20 cellular contexts compared by ENCODE assay signal in the genomic region with DNA sequence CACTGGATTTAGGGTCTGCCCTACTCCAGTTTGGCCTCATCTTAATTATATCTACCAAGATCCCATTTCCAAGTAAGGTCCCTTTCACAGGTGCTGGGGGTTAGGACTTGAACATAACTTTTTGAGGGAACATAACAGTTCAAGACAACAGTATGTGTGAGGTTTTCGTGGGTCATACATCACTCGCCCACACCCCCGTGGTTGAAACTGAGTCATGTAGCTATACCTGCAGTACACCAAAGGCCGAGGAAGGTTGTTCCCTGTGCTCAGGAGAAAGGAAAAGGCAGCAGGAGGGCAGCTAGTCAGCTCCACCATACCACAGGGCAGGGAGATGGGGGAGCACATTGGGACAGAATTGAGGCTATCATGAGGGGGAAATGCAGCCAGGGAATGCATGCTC.
DNase-seq lines count a peak whose midpoint lies in the region; ATAC-seq and TF ChIP-seq lines count a peak whose summit lies in the region.
"Had no signal": no experiment of that assay in that cellular context is flagged by ENCODE, and none has a peak within 500 bp of the region (broad histone marks: within the 10 kb centered on the region; RNA-seq: fewer than 3 reads in every experiment).

No MANE protein-coding gene starts in this region.

- no TSS peak for BruUV-seq in mammary epithelial cell (replicated peaks; lab: Mats Ljungman, UMichigan)

- H3K27ac Mint-ChIP-seq in activated CD8-positive, alpha-beta memory T cell treated with anti-CD3 and anti-CD28 coated beads, Interleukin-2, amount 10 ng/mL, durations not matched to agents 7 days and 5 days, result no peak overlapping the region
- H3K27ac Mint-ChIP-seq: activated naive CD8-positive, alpha-beta T cell treated with anti-CD3 and anti-CD28 coated beads, Interleukin-2, amount 10 ng/mL, durations not matched to agents 7 days and 5 days; CD8-positive, alpha-beta T cell; immature natural killer cell; memory B cell; natural killer cell treated with Interleukin-12 subunit alpha and Interleukin-12 subunit beta and Interleukin-15 and Interleukin-18, amount 100 ng/mL, for 72 hours had no signal

- ATAC-seq in activated CD8-positive, alpha-beta memory T cell treated with anti-CD3 and anti-CD28 coated beads, Interleukin-2, amount 10 ng/mL, durations not matched to agents 7 days and 5 days, result no peak
- ATAC-seq in HG02852 (IDR thresholded peaks at IDR 0.05; ENCODE audit: unreplicated experiment) (peak; percentile 69), lower lobe of right lung (no peak)
- ATAC-seq: CD8-positive, alpha-beta T cell; HepG2; natural killer cell treated with Interleukin-12 subunit alpha and Interleukin-12 subunit beta and Interleukin-15 and Interleukin-18, amount 100 ng/mL, for 72 hours had no signal

- H3K36me3 Mint-ChIP-seq in activated CD8-positive, alpha-beta memory T cell treated with anti-CD3 and anti-CD28 coated beads, Interleukin-2, amount 10 ng/mL, durations not matched to agents 7 days and 5 days, result no peaks in the 10 kb centered on the region
- H3K36me3 Mint-ChIP-seq: activated naive CD8-positive, alpha-beta T cell treated with anti-CD3 and anti-CD28 coated beads, Interleukin-2, amount 10 ng/mL, durations not matched to agents 7 days and 5 days; CD8-positive, alpha-beta T cell; immature natural killer cell; memory B cell; natural killer cell treated with Interleukin-12 subunit alpha and Interleukin-12 subunit beta and Interleukin-15 and Interleukin-18, amount 100 ng/mL, for 72 hours had no signal

- dilution Hi-C loops in mammary epithelial cell (cut with HindIII; ENCODE audit: low sequenced_read_pairs), result no loop called here

- H3K36me3 ChIP-seq in mammary epithelial cell (ENCODE audit: insufficient read depth, low read length) (no peaks in the 10 kb centered on the region), lower lobe of right lung (no peaks in the 10 kb centered on the region)
- H3K36me3 ChIP-seq: esophagus squamous epithelium, prostate gland, spleen had no signal

- H3K9ac ChIP-seq in mammary epithelial cell (ENCODE audit: insufficient read depth, low read length), result no peak overlapping the region

- H3K4me1 Mint-ChIP-seq in activated CD8-positive, alpha-beta memory T cell treated with anti-CD3 and anti-CD28 coated beads, Interleukin-2, amount 10 ng/mL, durations not matched to agents 7 days and 5 days, result peaks cover 9% of the 10 kb centered on the region
- H3K4me1 Mint-ChIP-seq: immature natural killer cell, memory B cell had no signal

- peak overlapping the region; percentile 26 for H3K4me2 ChIP-seq in mammary epithelial cell (ENCODE audit: insufficient read depth, low read depth, low read length)

- no peak overlapping the region for H3K27ac ChIP-seq in mammary epithelial cell (ENCODE audit: insufficient read depth, low read depth, low read length)
- H3K27ac ChIP-seq in lower lobe of right lung, result no peak overlapping the region
- H3K27ac ChIP-seq: esophagus squamous epithelium, prostate gland, spleen had no signal

- no peak overlapping the region for H3K4me3 ChIP-seq in mammary epithelial cell (replicated peaks in 1 of 3; ENCODE audit: insufficient read depth in 1 of 3, low read depth in 2 of 3, low read length in 3 of 3)
- no peak overlapping the region for H3K4me3 ChIP-seq in lower lobe of right lung
- H3K4me3 ChIP-seq: esophagus squamous epithelium, prostate gland, spleen had no signal

- TF ChIP-seq CTCF in mammary epithelial cell (conservative IDR thresholded peaks at IDR 0.05 in 1 of 2, IDR thresholded peaks at IDR 0.05 in 1 of 2; ENCODE audit: extremely low read depth in 1 of 2, insufficient read depth in 1 of 2, low read depth in 1 of 2, low read length in 2 of 2) (no peak), lower lobe of right lung (IDR thresholded peaks at IDR 0.05) (no peak)

- intact Hi-C loops in mammary epithelial cell (cut with micrococcal nuclease) (no loop called here), lower lobe of right lung (cut with DNase I) (no loop called here)

- H3K27me3 ChIP-seq in mammary epithelial cell (ENCODE audit: insufficient read depth, low read length) (no peaks in the 10 kb centered on the region), lower lobe of right lung (ENCODE audit: low read depth) (no peaks in the 10 kb centered on the region)
- H3K27me3 ChIP-seq: esophagus squamous epithelium, spleen had no signal

- H2AFZ ChIP-seq in mammary epithelial cell (ENCODE audit: low read depth, low read length), result peak overlapping the region; percentile 68

- H3K9me3 Mint-ChIP-seq in activated CD8-positive, alpha-beta memory T cell treated with anti-CD3 and anti-CD28 coated beads, Interleukin-2, amount 10 ng/mL, durations not matched to agents 7 days and 5 days (ENCODE audit: low read depth), result no peaks in the 10 kb centered on the region
- H3K9me3 Mint-ChIP-seq: activated naive CD8-positive, alpha-beta T cell treated with anti-CD3 and anti-CD28 coated beads, Interleukin-2, amount 10 ng/mL, durations not matched to agents 7 days and 5 days; CD8-positive, alpha-beta T cell; immature natural killer cell; memory B cell; natural killer cell treated with Interleukin-12 subunit alpha and Interleukin-12 subunit beta and Interleukin-15 and Interleukin-18, amount 100 ng/mL, for 72 hours had no signal

- no peaks in the 10 kb centered on the region for H3K79me2 ChIP-seq in mammary epithelial cell (ENCODE audit: insufficient read depth, low read length)

- peaks cover 15% of the 10 kb centered on the region for H3K4me1 ChIP-seq in mammary epithelial cell (ENCODE audit: insufficient read depth, low read length)
- H3K4me1 ChIP-seq in lower lobe of right lung, result no peaks in the 10 kb centered on the region
- H3K4me1 ChIP-seq: esophagus squamous epithelium, prostate gland, spleen had no signal

- CTCF ChIA-PET in activated CD8-positive, alpha-beta memory T cell treated with anti-CD3 and anti-CD28 coated beads, Interleukin-2, amount 10 ng/mL, durations not matched to agents 7 days and 5 days (lab: Charles Lee), result interaction anchor here (1.8 kb wide), 1 partner anchor 15 kb away, joined by 3 read pairs; no protein-coding TSS in a partner anchor
- CTCF ChIA-PET in mammary epithelial cell (lab: Charles Lee; ENCODE audit: low non-redundant PET), result no interaction called here

- H4K20me1 ChIP-seq in mammary epithelial cell (ENCODE audit: insufficient read depth, low read length), result no peaks in the 10 kb centered on the region

- DNase-seq in activated CD8-positive, alpha-beta memory T cell treated with anti-CD3 and anti-CD28 coated beads, Interleukin-2, amount 10 ng/mL, durations not matched to agents 7 days and 5 days, result peak; percentile 43
- DNase-seq in activated CD8-positive, alpha-beta memory T cell treated with anti-CD3 and anti-CD28 coated beads for 24 hours, result no peak
- DNase-seq in mammary epithelial cell (peak; percentile 50), NCI-H2227 (lab: John Stamatoyannopoulos, UW; ENCODE audit: unreplicated experiment) (no peak), lower lobe of right lung (no peak), NCI-H146 (lab: John Stamatoyannopoulos, UW) (no peak)
- DNase-seq in stimulated activated CD4-positive, alpha-beta T cell treated with anti-CD3 and anti-CD28 coated beads, Interleukin-4, amount 100 ng/mL, for 48 hours (ENCODE audit: low read depth in 2 of 2), result peak; percentile 16 to 20
- DNase-seq: activated naive CD8-positive, alpha-beta T cell treated with anti-CD3 and anti-CD28 coated beads, Interleukin-2, amount 10 ng/mL, durations not matched to agents 7 days and 5 days; CD8-positive, alpha-beta T cell; DMS79 treated with DMSO at 0.1 percent for 48 hours; esophagus squamous epithelium; head of caudate nucleus; immature natural killer cell; NCI-H2227 treated with DMSO at 0.1 percent for 48 hours; spleen had no signal

- no peak overlapping the region for H3K4me3 Mint-ChIP-seq in activated CD8-positive, alpha-beta memory T cell treated with anti-CD3 and anti-CD28 coated beads, Interleukin-2, amount 10 ng/mL, durations not matched to agents 7 days and 5 days
- H3K4me3 Mint-ChIP-seq: activated naive CD8-positive, alpha-beta T cell treated with anti-CD3 and anti-CD28 coated beads, Interleukin-2, amount 10 ng/mL, durations not matched to agents 7 days and 5 days; CD8-positive, alpha-beta T cell; immature natural killer cell; memory B cell; natural killer cell treated with Interleukin-12 subunit alpha and Interleukin-12 subunit beta and Interleukin-15 and Interleukin-18, amount 100 ng/mL, for 72 hours had no signal

- peaks cover 2% of the 10 kb centered on the region for H3K27me3 Mint-ChIP-seq in activated CD8-positive, alpha-beta memory T cell treated with anti-CD3 and anti-CD28 coated beads, Interleukin-2, amount 10 ng/mL, durations not matched to agents 7 days and 5 days

- H3K9me3 ChIP-seq in mammary epithelial cell (replicated peaks; ENCODE audit: insufficient read depth, low read length) (no peaks in the 10 kb centered on the region), lower lobe of right lung (no peaks in the 10 kb centered on the region)
- H3K9me3 ChIP-seq: esophagus squamous epithelium, prostate gland, spleen had no signal

- 28% methylated on average over 4 of the region's 4 CpGs for WGBS in mammary epithelial cell (ENCODE audit: low coverage, missing lambda C conversion rate)

- in situ Hi-C loops in mammary epithelial cell (cut with MboI; ENCODE audit: low sequenced_read_pairs in 2 of 2), result no loop called here

Comparison
In these comparisons a context has a peak if more than half of its experiments do, and no peak if none do; other contexts are left out.
1. DNase-seq: peak in activated CD8-positive, alpha-beta memory T cell treated with anti-CD3 and anti-CD28 coated beads, Interleukin-2, amount 10 ng/mL, durations not matched to agents 7 days and 5 days (single experiment), mammary epithelial cell (single experiment) and stimulated activated CD4-positive, alpha-beta T cell treated with anti-CD3 and anti-CD28 coated beads, Interleukin-4, amount 100 ng/mL, for 48 hours (2 of 2); none in activated CD8-positive, alpha-beta memory T cell treated with anti-CD3 and anti-CD28 coated beads for 24 hours (single experiment), NCI-H2227 (single experiment), lower lobe of right lung (single experiment) and NCI-H146 (single experiment).